In genomic region chr1:184110253-184111204, GRCh38 we compare ENCODE assay signal across 10 cellular contexts. TPM values are rescaled to one million over a fixed set of nuclear protein-coding genes. Genes with fewer than 3 reads are reported as not detected.
DNase-seq lines count a peak whose midpoint lies in the region; ATAC-seq and TF ChIP-seq lines count a peak whose summit lies in the region.
"Had no signal": no experiment of that assay in that cellular context is flagged by ENCODE, and none has a peak within 500 bp of the region (broad histone marks: within the 10 kb centered on the region; RNA-seq: fewer than 3 reads in every experiment).

No MANE protein-coding gene starts in this region.

- no peaks in the 10 kb centered on the region for H3K23me2 ChIP-seq in H9 (ENCODE audit: insufficient read length, low read depth, low read length, poor library complexity, severe bottlenecking)

- H3K4me1 ChIP-seq in H9 (ENCODE audit: insufficient read depth, low read length) (no peaks in the 10 kb centered on the region; the same call in 1 of the 2 replicates), lung (ENCODE audit: control insufficient read depth in 2 of 2, insufficient read depth in 2 of 2, low read length in 2 of 2) (peaks cover 0 to 2% of the 10 kb centered on the region in 2 donors)

- peaks cover 0 to 8% (median 4%) of the 10 kb centered on the region in 3 experiments; a peak in 4 of 7 replicates for H3K36me3 Mint-ChIP-seq in H9 (ENCODE audit: insufficient read depth in 1 of 3, low read depth in 3 of 3)
- peaks cover 16% of the 10 kb centered on the region for H3K36me3 Mint-ChIP-seq in activated naive CD8-positive, alpha-beta T cell treated with anti-CD3 and anti-CD28 coated beads for 36 hours

- no peak overlapping the region for H3K4ac ChIP-seq in H9 (ENCODE audit: low read depth, low read length)

- TF ChIP-seq CTCF in GM06990 (IDR thresholded peaks at IDR 0.05; ENCODE audit: insufficient read depth, low read length, poor library complexity, severe bottlenecking) (peak; percentile 11), H9 (conservative IDR thresholded peaks at IDR 0.05) (peak; percentile 41; the same call in 2 of the 3 replicates), lung (IDR thresholded peaks at IDR 0.05; ENCODE audit: control extremely low read depth, extremely low read depth) (no peak)

- no peak overlapping the region for H3K4me3 Mint-ChIP-seq in H9
- no peak overlapping the region for H3K4me3 Mint-ChIP-seq in activated naive CD8-positive, alpha-beta T cell treated with anti-CD3 and anti-CD28 coated beads for 36 hours

- no peaks in the 10 kb centered on the region for H3K79me2 ChIP-seq in H9 (ENCODE audit: insufficient read depth, low read length)

- ATAC-seq in lung (ENCODE audit: insufficient read depth, low FRiP score), result peak; percentile 34
- no peak for ATAC-seq in GM19324 (IDR thresholded peaks at IDR 0.05; ENCODE audit: low FRiP score, unreplicated experiment)
- ATAC-seq: mucosa of descending colon had no signal

- H3K27ac ChIP-seq in H9 (ENCODE audit: insufficient read length, low read depth, low read length) (no peak overlapping the region), lung (ENCODE audit: low read depth in 1 of 2, low read length in 1 of 2) (no peak overlapping the region)

- H3K27me3 ChIP-seq in GM06990 (replicated peaks; ENCODE audit: control insufficient read depth, insufficient read depth, low read length), result no peaks in the 10 kb centered on the region
- no peaks in the 10 kb centered on the region for H3K27me3 ChIP-seq in H9 (ENCODE audit: insufficient read depth, low read length)
- H3K27me3 ChIP-seq in lung (ENCODE audit: control insufficient read depth, insufficient read depth), result no peaks in the 10 kb centered on the region

- H3K4me3 ChIP-seq in GM06990 (replicated peaks; ENCODE audit: low read depth, low read length) (no peak overlapping the region), lung (no peak overlapping the region)
- H3K4me3 ChIP-seq: mucosa of descending colon had no signal

- WGBS in H9 (ENCODE audit: extremely low coverage, insufficient read length, low lambda C conversion rate), result 100% methylated on average over 5 of the region's 11 CpGs
- 83 to 85% methylated on average over 11 of the region's 11 CpGs for WGBS in lung, 2 donors

- H3K27me3 Mint-ChIP-seq in H9 (ENCODE audit: low read depth), result no peaks in the 10 kb centered on the region
- H3K27me3 Mint-ChIP-seq in activated naive CD8-positive, alpha-beta T cell treated with anti-CD3 and anti-CD28 coated beads for 36 hours, result no peaks in the 10 kb centered on the region

- no peak overlapping the region for H2BK12ac ChIP-seq in H9 (ENCODE audit: insufficient read length, low read depth, low read length)

- H4K5ac ChIP-seq in H9 (ENCODE audit: insufficient read length, low read depth, low read length), result no peak overlapping the region

- H2BK20ac ChIP-seq in H9 (ENCODE audit: low read depth, low read length, poor library complexity, severe bottlenecking), result no peak overlapping the region

- H2BK120ac ChIP-seq in H9 (ENCODE audit: low read depth, low read length, poor library complexity, severe bottlenecking), result no peak overlapping the region

- H4K20me1 ChIP-seq in H9 (ENCODE audit: control insufficient read depth, insufficient read depth, insufficient read length), result no peaks in the 10 kb centered on the region

- H3K27ac Mint-ChIP-seq in H9, result no peak overlapping the region
- peak overlapping the region; percentile 3 for H3K27ac Mint-ChIP-seq in activated naive CD8-positive, alpha-beta T cell treated with anti-CD3 and anti-CD28 coated beads for 36 hours

- no peaks in the 10 kb centered on the region for H3K79me1 ChIP-seq in H9 (ENCODE audit: insufficient read depth, low read depth, low read length, poor library complexity, severe bottlenecking)

- no peak overlapping the region for H4K8ac ChIP-seq in H9 (replicated peaks; ENCODE audit: insufficient read length, low read depth, low read length)

- no peak overlapping the region for H3K9ac ChIP-seq in H9 (ENCODE audit: extremely low read depth, insufficient read length, low read length)

- H4K91ac ChIP-seq in H9 (ENCODE audit: insufficient read length, low read depth, low read length), result no peak overlapping the region

- H3K23ac ChIP-seq in H9 (ENCODE audit: insufficient read length, low read depth, low read length), result no peak overlapping the region

- H2AK5ac ChIP-seq in H9 (ENCODE audit: insufficient read length, low read length), result no peak overlapping the region

- no peak overlapping the region for H2BK15ac ChIP-seq in H9 (ENCODE audit: low read depth, low read length)

- no peak overlapping the region for H3K14ac ChIP-seq in H9 (ENCODE audit: insufficient read depth, low read length)

- no peak overlapping the region for H2BK5ac ChIP-seq in H9 (ENCODE audit: insufficient read length, low read length)

- no peak overlapping the region for H3T11ph ChIP-seq in H9 (ENCODE audit: low read length)

- H3K4me2 ChIP-seq in H9 (ENCODE audit: insufficient read depth, insufficient read length, low read length), result no peak overlapping the region

- H3K9me3 Mint-ChIP-seq in H9, result peaks cover 0 to 2% of the 10 kb centered on the region in 2 experiments; a peak in 2 of 5 replicates
- H3K9me3 Mint-ChIP-seq in activated naive CD8-positive, alpha-beta T cell treated with anti-CD3 and anti-CD28 coated beads for 36 hours, result peaks cover 18% of the 10 kb centered on the region

- peaks cover 6 to 10% of the 10 kb centered on the region in 2 experiments; a peak in 3 of 4 replicates for H3K4me1 Mint-ChIP-seq in H9
- peaks cover 2% of the 10 kb centered on the region for H3K4me1 Mint-ChIP-seq in activated naive CD8-positive, alpha-beta T cell treated with anti-CD3 and anti-CD28 coated beads for 36 hours

- no peaks in the 10 kb centered on the region for H3K36me3 ChIP-seq in GM06990 (ENCODE audit: control insufficient read depth, insufficient read depth, low read length)
- H3K36me3 ChIP-seq in lung (ENCODE audit: control insufficient read depth in 2 of 2, insufficient read depth in 2 of 2, low read length in 2 of 2), result no peaks in the 10 kb centered on the region

- H3K9me3 ChIP-seq in H9 (ENCODE audit: control insufficient read depth, low read depth, low read length), result no peaks in the 10 kb centered on the region
- H3K9me3 ChIP-seq in lung (ENCODE audit: control insufficient read depth in 2 of 2, insufficient read depth in 1 of 2, low read length in 1 of 2), result no peaks in the 10 kb centered on the region
- H3K9me3 ChIP-seq: mucosa of descending colon had no signal

- no peak overlapping the region for H3K18ac ChIP-seq in H9 (ENCODE audit: insufficient read length, low read depth, low read length)

- no peak overlapping the region for H2AFZ ChIP-seq in H9 (ENCODE audit: low read length)

- no peak overlapping the region for H3K56ac ChIP-seq in H9 (ENCODE audit: insufficient read length, low read depth, low read length)

- DNase-seq in GM06990 (ENCODE audit: extremely low read depth, insufficient read length) (no peak), H9 (peak; percentile 29), lung (ENCODE audit: low spot score) (no peak), pons (ENCODE audit: low spot score) (no peak), NCI-H1930 (lab: John Stamatoyannopoulos, UW) (no peak)
- peak; percentile 4 for DNase-seq in activated naive CD8-positive, alpha-beta T cell treated with anti-CD3 and anti-CD28 coated beads for 36 hours
- DNase-seq: anterior cingulate cortex, mucosa of descending colon, NCI-H446 treated with DMSO at 0.1 percent for 48 hours had no signal

RNA-seq across cellular contexts. Expression of gene TSEN15, which starts 59.0 kb away (rescaled TPM):
- total RNA-seq in H9 (2021) (20.1 and 21.9 TPM in 2 replicates), lung (10 to 100 TPM; 30.8 to 32.8 TPM)
- total RNA-seq in activated naive CD8-positive, alpha-beta T cell treated with anti-CD3 and anti-CD28 coated beads for 36 hours, result 10 to 100 TPM; 45.0 to 48.3 TPM
- polyA plus RNA-seq in lung, result 10 to 100 TPM; 18.8 to 31.5 TPM

Comparison
In these comparisons a context has a peak if more than half of its experiments do, and no peak if none do; other contexts are left out.
1. DNase-seq: peak in H9 (single experiment) and activated naive CD8-positive, alpha-beta T cell treated with anti-CD3 and anti-CD28 coated beads for 36 hours (single experiment); none in GM06990 (single experiment), lung (single experiment), pons (single experiment) and NCI-H1930 (0 of 2).